14 cellular contexts compared by ENCODE assay signal in the genomic region with DNA sequence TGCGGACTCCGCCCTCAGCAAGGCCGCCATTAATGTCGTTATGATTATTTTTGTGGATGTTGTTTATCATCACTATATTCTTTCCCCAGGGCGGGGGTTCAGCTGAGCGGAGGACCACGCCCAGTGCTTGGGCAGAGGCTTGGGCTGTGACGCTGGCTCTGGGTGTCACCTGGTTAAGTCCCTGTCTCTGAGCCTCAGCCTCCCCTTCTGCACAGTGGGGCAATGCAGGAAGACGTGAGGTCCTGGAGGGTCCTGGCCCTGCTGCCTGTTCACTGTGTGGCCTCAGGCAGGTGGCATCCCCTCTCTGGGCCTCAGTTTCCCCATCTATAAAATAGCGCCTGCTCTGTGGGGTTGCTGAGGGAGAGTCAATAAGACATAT. TPM values are rescaled to one million over a fixed set of nuclear protein-coding genes. Genes with fewer than 3 reads are reported as not detected.
DNase-seq lines count a peak whose midpoint lies in the region; ATAC-seq and TF ChIP-seq lines count a peak whose summit lies in the region.
"Had no signal": no experiment of that assay in that cellular context is flagged by ENCODE, and none has a peak within 500 bp of the region (broad histone marks: within the 10 kb centered on the region; RNA-seq: fewer than 3 reads in every experiment).

No MANE protein-coding gene starts in this region.

- 49 to 53% methylated on average over 10 of the region's 10 CpGs for WGBS in GM23248 (ENCODE audit: low coverage in 1 of 2, low lambda C conversion rate in 2 of 2, missing lambda C conversion rate in 2 of 2), 2 experiments
- WGBS in endodermal cell (ENCODE audit: insufficient coverage in 1 of 2, insufficient read length in 1 of 2), 2 experiments = 63 to 80% methylated on average over 4 to 8 of the region's 10 CpGs
- WGBS in mesendoderm (ENCODE audit: extremely low coverage, insufficient coverage, low lambda C conversion rate) = no CpG with 5 or more reads among the region's 10 CpGs

- no peak overlapping the region for H3K18ac ChIP-seq in mesendoderm (ENCODE audit: low read length)

- no peaks in the 10 kb centered on the region for H3K36me3 ChIP-seq in GM23248 (ENCODE audit: low read depth)
- H3K36me3 ChIP-seq in gastrocnemius medialis = no peaks in the 10 kb centered on the region
- no peaks in the 10 kb centered on the region for H3K36me3 ChIP-seq in endodermal cell (ENCODE audit: control insufficient read depth, insufficient read depth, low read length)
- no peaks in the 10 kb centered on the region for H3K36me3 ChIP-seq in mesendoderm (ENCODE audit: control insufficient read depth, insufficient read depth, low read length)

- H3K27ac ChIP-seq in GM23248 (peak overlapping the region; percentile 20; the same call in 1 of the 2 replicates), dorsolateral prefrontal cortex (peak overlapping the region; percentile 78 to 100 (median 99)), gastrocnemius medialis (peak overlapping the region; percentile 98 to 100 (median 98)), endodermal cell (ENCODE audit: low read depth, low read length) (no peak overlapping the region), mesendoderm (ENCODE audit: low read depth, low read length) (no peak overlapping the region)
- no peak overlapping the region for H3K27ac ChIP-seq in CD4-positive, alpha-beta T cell (ENCODE audit: low read depth, low read length)

- no peak overlapping the region for H3K23ac ChIP-seq in mesendoderm (ENCODE audit: low read length)

- CTCF ChIA-PET in CD4-positive, alpha-beta T cell (lab: Charles Lee) = no interaction called here

- TF ChIP-seq CTCF in dorsolateral prefrontal cortex (IDR thresholded peaks at IDR 0.05 in 54 of 56, conservative IDR thresholded peaks at IDR 0.05 in 2 of 56; ENCODE audit: low read depth in 1 of 56, partially characterized antibody in 56 of 56) (peak in 3 of 56 donors; percentile 1 to 23 (median 2)), gastrocnemius medialis (IDR thresholded peaks at IDR 0.05 in 4 of 5, conservative IDR thresholded peaks at IDR 0.05 in 1 of 5) (no peak), endodermal cell (conservative IDR thresholded peaks at IDR 0.05) (no peak)
- no peak for TF ChIP-seq CTCF in CD4-positive, alpha-beta T cell (IDR thresholded peaks at IDR 0.05)

- no peak overlapping the region for H2AK5ac ChIP-seq in mesendoderm (ENCODE audit: low read length)

- no peaks in the 10 kb centered on the region for H3K27me3 ChIP-seq in GM23248 (replicated peaks; ENCODE audit: insufficient read depth)
- H3K27me3 ChIP-seq in dorsolateral prefrontal cortex = no peaks in the 10 kb centered on the region
- H3K27me3 ChIP-seq in gastrocnemius medialis = no peaks in the 10 kb centered on the region
- H3K27me3 ChIP-seq in endodermal cell (ENCODE audit: control insufficient read depth, insufficient read depth, low read length, poor library complexity, severe bottlenecking) = no peaks in the 10 kb centered on the region
- H3K27me3 ChIP-seq in CD4-positive, alpha-beta T cell (ENCODE audit: control insufficient read depth, insufficient read depth, low read length) = no peaks in the 10 kb centered on the region
- H3K27me3 ChIP-seq in mesendoderm (ENCODE audit: insufficient read depth, low read length, poor library complexity) = no peaks in the 10 kb centered on the region
- H3K27me3 ChIP-seq: MG63 had no signal

- H3K4me3 ChIP-seq in GM23248 = no peak overlapping the region
- peak overlapping the region in 54 of 59 donors; percentile 21 to 71 (median 52) for H3K4me3 ChIP-seq in dorsolateral prefrontal cortex
- H3K4me3 ChIP-seq in gastrocnemius medialis = peak overlapping the region in 3 of 4 donors; percentile 32 to 37 (median 33)
- no peak overlapping the region for H3K4me3 ChIP-seq in endodermal cell (ENCODE audit: low read length)
- H3K4me3 ChIP-seq in mesendoderm (ENCODE audit: low read length) = no peak overlapping the region
- H3K4me3 ChIP-seq: A549, MG63 had no signal

- in situ Hi-C loops in GM23248 (cut with MboI) = no loop called here
- in situ Hi-C loops in gastrocnemius medialis (cut with MboI; ENCODE audit: low sequenced_read_pairs in 4 of 4) = no loop called here

- H3K4me3 Mint-ChIP-seq in endodermal cell = no peak overlapping the region
- H3K4me3 Mint-ChIP-seq in CD4-positive, alpha-beta T cell = no peak overlapping the region
- H3K4me3 Mint-ChIP-seq: memory B cell had no signal

- H3K9me3 Mint-ChIP-seq in endodermal cell = peaks cover 7% of the 10 kb centered on the region
- no peaks in the 10 kb centered on the region for H3K9me3 Mint-ChIP-seq in CD4-positive, alpha-beta T cell
- H3K9me3 Mint-ChIP-seq: memory B cell had no signal

- H3K9me2 ChIP-seq in GM23248 (ENCODE audit: insufficient read depth) = no peaks in the 10 kb centered on the region

- no peak overlapping the region for H2BK5ac ChIP-seq in mesendoderm (ENCODE audit: low read length)

- H3K79me2 ChIP-seq in GM23248 (ENCODE audit: insufficient read depth) (peaks cover 96% of the 10 kb centered on the region), mesendoderm (ENCODE audit: control insufficient read depth, insufficient read depth, low read length) (no peaks in the 10 kb centered on the region)

- no peaks in the 10 kb centered on the region for H3K4me1 Mint-ChIP-seq in endodermal cell
- no peaks in the 10 kb centered on the region for H3K4me1 Mint-ChIP-seq in CD4-positive, alpha-beta T cell (ENCODE audit: low read depth)

- no peak overlapping the region for H3K27ac Mint-ChIP-seq in endodermal cell
- H3K27ac Mint-ChIP-seq in CD4-positive, alpha-beta T cell = no peak overlapping the region
- H3K27ac Mint-ChIP-seq: memory B cell had no signal

- DNase-seq in GM23248 (no peak), dorsolateral prefrontal cortex (no peak), left lobe of liver (ENCODE audit: low spot score) (no peak), gastrocnemius medialis (no peak), endodermal cell (no peak), mesendoderm (no peak)
- DNase-seq in CD4-positive, alpha-beta T cell = no peak
- DNase-seq: Calu3; effector CD8-positive, alpha-beta T cell; MG63; NCI-H2171 treated with DMSO at 0.1 percent for 48 hours had no signal

- POLR2A ChIA-PET in CD4-positive, alpha-beta T cell (lab: Charles Lee) = no interaction called here

- H4K8ac ChIP-seq in mesendoderm (ENCODE audit: low read depth, low read length) = no peak overlapping the region

- no peak overlapping the region for H3K56ac ChIP-seq in mesendoderm (ENCODE audit: low read length)

- no peak overlapping the region for H3K4ac ChIP-seq in mesendoderm (ENCODE audit: low read depth, low read length)

- peaks cover 9% of the 10 kb centered on the region for H3F3A ChIP-seq in GM23248 (ENCODE audit: insufficient read depth)

- no peaks in the 10 kb centered on the region for H3K9me3 ChIP-seq in GM23248 (ENCODE audit: low read depth)
- no peaks in the 10 kb centered on the region for H3K9me3 ChIP-seq in gastrocnemius medialis
- peaks cover 4% of the 10 kb centered on the region for H3K9me3 ChIP-seq in endodermal cell (ENCODE audit: control insufficient read depth, low read length)
- no peaks in the 10 kb centered on the region for H3K9me3 ChIP-seq in CD4-positive, alpha-beta T cell (ENCODE audit: control insufficient read depth, low read length)
- H3K9me3 ChIP-seq: A549, MG63 had no signal

- TF ChIP-seq POLR2A in gastrocnemius medialis (IDR thresholded peaks at IDR 0.05) = no peak

- ATAC-seq in left lobe of liver = peak; percentile 1
- ATAC-seq in gastrocnemius medialis = peak; percentile 2 to 11
- no peak for ATAC-seq in CD4-positive, alpha-beta T cell (ENCODE audit: poor library complexity)
- ATAC-seq in HG02798 (IDR thresholded peaks at IDR 0.05; ENCODE audit: poor library complexity, unreplicated experiment) = no peak

- H3K36me3 Mint-ChIP-seq in endodermal cell (ENCODE audit: low read depth) = no peaks in the 10 kb centered on the region
- peaks cover 5% of the 10 kb centered on the region for H3K36me3 Mint-ChIP-seq in CD4-positive, alpha-beta T cell (ENCODE audit: low read depth)

- no peaks in the 10 kb centered on the region for H4K20me1 ChIP-seq in GM23248 (ENCODE audit: insufficient read depth)

- no peak overlapping the region for H2BK15ac ChIP-seq in mesendoderm (replicated peaks; ENCODE audit: low read depth)

- H2AFZ ChIP-seq in GM23248 = no peak overlapping the region

- H4K5ac ChIP-seq in mesendoderm (ENCODE audit: low read length) = no peak overlapping the region

- no peak overlapping the region for H3K4me2 ChIP-seq in GM23248 (ENCODE audit: unreplicated experiment)
- no peak overlapping the region for H3K4me2 ChIP-seq in mesendoderm (ENCODE audit: low read length)

- intact Hi-C loops in dorsolateral prefrontal cortex (cut with DNase I) = loop anchor here in 1 of 2 donors (2.0 kb wide), 1 partner anchor 30 kb away; no protein-coding TSS in a partner anchor
- intact Hi-C loops in gastrocnemius medialis (cut with DNase I; ENCODE audit: low total_unique reads) = loop anchor here (1.0 kb wide), 1 partner anchor 10 kb away; no protein-coding TSS in a partner anchor
- intact Hi-C loops in CD4-positive, alpha-beta T cell (cut with DNase I, micrococcal nuclease) = no loop called here

- H3K79me1 ChIP-seq in mesendoderm (ENCODE audit: low read length) = no peaks in the 10 kb centered on the region

- H3K4me1 ChIP-seq in GM23248 (ENCODE audit: insufficient read depth) = peaks cover 30% of the 10 kb centered on the region
- peaks cover 52 to 69% of the 10 kb centered on the region in 2 donors for H3K4me1 ChIP-seq in gastrocnemius medialis
- no peaks in the 10 kb centered on the region for H3K4me1 ChIP-seq in endodermal cell (ENCODE audit: control insufficient read depth, insufficient read depth, low read length)
- H3K4me1 ChIP-seq in mesendoderm (ENCODE audit: control insufficient read depth, low read depth, low read length) = no peaks in the 10 kb centered on the region

- H3K9ac ChIP-seq in GM23248 (no peak overlapping the region), endodermal cell (ENCODE audit: extremely low read depth, low read length, poor library complexity, severe bottlenecking) (no peak overlapping the region), mesendoderm (ENCODE audit: low read length) (no peak overlapping the region)

- H3K27me3 Mint-ChIP-seq in endodermal cell (ENCODE audit: insufficient read depth) = peaks cover 15% of the 10 kb centered on the region
- no peaks in the 10 kb centered on the region for H3K27me3 Mint-ChIP-seq in CD4-positive, alpha-beta T cell
- H3K27me3 Mint-ChIP-seq: memory B cell had no signal

- no peak overlapping the region for H2BK120ac ChIP-seq in mesendoderm (ENCODE audit: low read depth, low read length)

RNA-seq across cellular contexts. Expression of a gene that starts 32.5 kb away (rescaled TPM):
- total RNA-seq in GM23248 (2014; rRNA removed; shearing (Covaris generic)) = 50.4 and 51.9 TPM in 2 replicates
- 106 and 108 TPM in 2 replicates for polyA plus RNA-seq in GM23248 (2016; fragmentation: Nextera tagmentation; extraction: Ambion mirVana)
- 100 to 1,000 TPM in 118 of 120 experiments, 10 to 100 TPM in 2; 98.0 to 269 (median 135) TPM for total RNA-seq in dorsolateral prefrontal cortex
- total RNA-seq in left lobe of liver = 203 TPM
- 100 to 1,000 TPM in 3 of 4 donors, 10 to 100 TPM in 1; 90.2 to 403 (median 348) TPM for total RNA-seq in gastrocnemius medialis
- 1 to 10 TPM; 5.2 to 6.6 TPM for total RNA-seq in endodermal cell
- polyA plus RNA-seq in endodermal cell (2013, experiment 1 of 2) = 4.0 TPM
- polyA plus RNA-seq in endodermal cell (2013, experiment 2 of 2) = 3.7 TPM
- 10 to 100 TPM; 22.1 to 22.2 TPM for total RNA-seq in CD4-positive, alpha-beta T cell
- 8.8 TPM for polyA plus RNA-seq in mesendoderm (2013, experiment 1 of 2)
- 8.8 TPM for polyA plus RNA-seq in mesendoderm (2013, experiment 2 of 2)

Comparison
In these comparisons a context has a peak if more than half of its experiments do, and no peak if none do; other contexts are left out.
1. H3K27ac ChIP-seq: peak in GM23248 (single experiment), dorsolateral prefrontal cortex (59 of 59) and gastrocnemius medialis (4 of 4); none in endodermal cell (single experiment), CD4-positive, alpha-beta T cell (single experiment) and mesendoderm (single experiment).
2. H3K4me3 ChIP-seq: peak in dorsolateral prefrontal cortex (54 of 59) and gastrocnemius medialis (3 of 4); none in GM23248 (single experiment), endodermal cell (single experiment) and mesendoderm (single experiment).
3. ATAC-seq: peak in left lobe of liver (single experiment) and gastrocnemius medialis (2 of 2); none in CD4-positive, alpha-beta T cell (single experiment) and HG02798 (single experiment).